Comparison of ENCODE assay signal across 17 cellular contexts in the genomic region with DNA sequence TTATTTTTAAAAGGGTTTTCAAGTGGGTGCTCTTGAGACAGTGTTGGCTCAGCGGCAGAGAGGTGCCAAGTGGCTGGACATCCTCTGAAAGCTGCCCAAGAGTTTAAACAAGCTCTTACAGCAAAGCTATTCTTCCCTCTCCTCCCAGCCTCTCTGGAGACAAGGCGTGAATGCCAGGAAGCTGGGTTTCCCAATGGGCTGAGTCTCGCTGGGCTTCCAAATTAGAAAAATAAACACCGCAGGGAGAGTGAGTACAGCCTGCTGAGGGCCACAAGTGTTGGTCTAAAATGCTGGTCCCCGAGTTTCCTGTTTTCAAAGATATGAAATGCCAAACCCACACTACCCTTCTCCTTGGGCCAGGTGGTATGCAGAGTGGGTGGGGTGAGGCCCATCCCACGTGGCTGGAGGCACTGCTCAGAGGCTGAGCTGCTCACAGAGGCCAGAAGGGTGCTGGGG. TPM values are rescaled to one million over a fixed set of nuclear protein-coding genes. Genes with fewer than 3 reads are reported as not detected.
A peak's percentile ranks its signal among the peaks of the same experiment; 100 is the strongest.
DNase-seq lines count a peak whose midpoint lies in the region; ATAC-seq and TF ChIP-seq lines count a peak whose summit lies in the region.
"Had no signal": no experiment of that assay in that cellular context is flagged by ENCODE, and none has a peak within 500 bp of the region (broad histone marks: within the 10 kb centered on the region; RNA-seq: fewer than 3 reads in every experiment).

No MANE protein-coding gene starts in this region.

- CTCF ChIA-PET in A673 (lab: Charles Lee), result no interaction called here

- POLR2A ChIA-PET in A673 (lab: Charles Lee; ENCODE audit: low non-redundant PET), result no interaction called here

- H3K4me3 ChIP-seq in A673 (ENCODE audit: low read depth, low read length, poor library complexity, severe bottlenecking), result no peak overlapping the region
- H3K4me3 ChIP-seq in left lung, result no peak overlapping the region
- H3K4me3 ChIP-seq: adrenal gland, GM23248, sigmoid colon, SK-N-MC, tibial artery had no signal

- H3K27ac ChIP-seq in A673 (ENCODE audit: low read depth, low read length, poor library complexity, severe bottlenecking) (peak overlapping the region; percentile 30), left lung (peak overlapping the region; percentile 64 to 73)
- H3K27ac ChIP-seq: adrenal gland, GM23248, SK-N-MC, tibial artery had no signal

- intact Hi-C loops in A673 (cut with micrococcal nuclease; ENCODE audit: unreplicated experiment), result no loop called here
- intact Hi-C loops in left lung (cut with DNase I), result no loop called here

- H3K4me1 ChIP-seq in A673 (ENCODE audit: insufficient read depth, low read length, poor library complexity, severe bottlenecking) (no peaks in the 10 kb centered on the region), left lung (peaks cover 14 to 21% of the 10 kb centered on the region in 2 donors)
- H3K4me1 ChIP-seq: adrenal gland, tibial artery had no signal

- BruUV-seq in A673 (replicated peaks; lab: Mats Ljungman, UMichigan), result no TSS peak

- peaks cover 42% of the 10 kb centered on the region for H3K36me3 ChIP-seq in A673 (ENCODE audit: insufficient read depth, low read length, poor library complexity, severe bottlenecking)
- peaks cover 0 to 78% of the 10 kb centered on the region in 2 donors for H3K36me3 ChIP-seq in left lung

- H3K27me3 ChIP-seq in A673 (replicated peaks; ENCODE audit: insufficient read depth, low read depth, low read length, poor library complexity), result no peaks in the 10 kb centered on the region
- no peaks in the 10 kb centered on the region for H3K27me3 ChIP-seq in left lung
- H3K27me3 ChIP-seq: adrenal gland, sigmoid colon, tibial artery had no signal

- ATAC-seq in left lung, result peak; percentile 88
- ATAC-seq in HG02852 (IDR thresholded peaks at IDR 0.05; ENCODE audit: unreplicated experiment), result no peak
- ATAC-seq in HG03280 (IDR thresholded peaks at IDR 0.05; ENCODE audit: unreplicated experiment), result no peak
- ATAC-seq: activated T-cell treated with anti-CD3 and anti-CD28 coated beads, Interleukin-2, amount 50 U/mL, for 4 hours had no signal

- TF ChIP-seq CTCF in A673 (conservative IDR thresholded peaks at IDR 0.05; ENCODE audit: low read depth, low read length) (no peak), left lung (IDR thresholded peaks at IDR 0.05) (no peak)

- H3K9me3 ChIP-seq in A673 (ENCODE audit: low read depth, low read length, poor library complexity, severe bottlenecking) (no peaks in the 10 kb centered on the region), left lung (no peaks in the 10 kb centered on the region)
- H3K9me3 ChIP-seq: adrenal gland, sigmoid colon, tibial artery had no signal

- DNase-seq in A673 (ENCODE audit: low spot score) (no peak), H4 (ENCODE audit: low spot score) (peak; percentile 16), dermis blood vessel endothelial cell (peak; percentile 40), left lung (peak in 1 of 2 donors; percentile 83), activated gamma-delta T cell treated with Interleukin-2 at 50 U/mL for 16 hours (no peak), NCI-H1930 (lab: John Stamatoyannopoulos, UW) (no peak)
- DNase-seq: activated T-cell treated with anti-CD3 and anti-CD28 coated beads, Interleukin-2, amount 50 U/mL, for 4 hours; adrenal gland; GM23248; NCI-H2227 treated with DMSO at 0.1 percent for 48 hours; sigmoid colon; stimulated activated CD4-positive, alpha-beta T cell treated with anti-CD3 and anti-CD28 coated beads, Interleukin-2, amount 100 ng/mL, for 48 hours; stimulated activated CD8-positive, alpha-beta memory T cell treated with anti-CD3 and anti-CD28 coated beads, Interleukin-4, amount 100 ng/mL, for 48 hours; tibial artery had no signal

RNA-seq across cellular contexts. Expression of gene ZDHHC3, which starts 36.4 kb away (rescaled TPM):
- 94.7 and 95.2 TPM in 2 replicates for total RNA-seq in A673 (2021)
- 30.1 and 46.8 TPM in 2 replicates for total RNA-seq in H4 (2014; rRNA removed; shearing (Covaris generic))
- 69.4 and 98.2 TPM in 2 replicates for total RNA-seq in dermis blood vessel endothelial cell
- 100 to 1,000 TPM in 1 of 2 donors, 10 to 100 TPM in 1; 86.8 to 129 TPM for total RNA-seq in left lung

RNA-seq across cellular contexts. Expression of gene EXOSC7, which starts 36.4 kb away (rescaled TPM):
- total RNA-seq in A673 (2021) (47.4 and 57.3 TPM in 2 replicates), dermis blood vessel endothelial cell (39.1 and 50.4 TPM in 2 replicates), left lung (10 to 100 TPM; 33.2 to 34.8 TPM)
- 49.9 and 58.8 TPM in 2 replicates for total RNA-seq in H4 (2014; rRNA removed; shearing (Covaris generic))

Comparison
In these comparisons a context has a peak if more than half of its experiments do, and no peak if none do; other contexts are left out.
1. DNase-seq: peak in H4 (single experiment) and dermis blood vessel endothelial cell (single experiment); none in A673 (single experiment), activated gamma-delta T cell treated with Interleukin-2 at 50 U/mL for 16 hours (single experiment) and NCI-H1930 (0 of 2).